ENCODE assay signal across 32 cellular contexts in genomic region chr1:213686003-213686582, GRCh38.
"Had no signal": no experiment of that assay in that cellular context is flagged by ENCODE, and none has a peak within 500 bp of the region (broad histone marks: within the 10 kb centered on the region; RNA-seq: fewer than 3 reads in every experiment).

No MANE protein-coding gene starts in this region.

- DNase-seq: activated CD4-positive, alpha-beta memory T cell treated with anti-CD3 and anti-CD28 coated beads for 36 hours; activated CD4-positive, alpha-beta T cell treated with anti-CD3 and anti-CD28 coated beads, Interleukin-2, amount 10 ng/mL, durations not matched to agents 24 days and 14 days; activated CD4-positive, CD25-positive, alpha-beta regulatory T cell treated with anti-CD3 and anti-CD28 coated beads, Interleukin-2, amount 50 U/mL, for 72 hours; activated CD8-positive, alpha-beta memory T cell treated with anti-CD3 and anti-CD28 coated beads, Interleukin-2, amount 50 U/mL, for 4 hours; activated effector memory CD4-positive, alpha-beta T cell treated with anti-CD3 and anti-CD28 coated beads, Interleukin-2, amount 50 U/mL, for 16 hours; activated naive CD4-positive, alpha-beta T cell treated with anti-CD3 and anti-CD28 coated beads for 36 hours; activated naive CD8-positive, alpha-beta T cell treated with anti-CD3 and anti-CD28 coated beads for 36 hours; activated T-cell treated with anti-CD3 and anti-CD28 coated beads, Interleukin-2, amount 50 U/mL, for 1 hour; adrenal gland; aorta; body of pancreas; cerebellar nuclear complex; effector memory CD8-positive, alpha-beta T cell; left ventricle myocardium superior; midbrain; natural killer cell; occipital lobe; stimulated activated CD4-positive, alpha-beta T cell treated with anti-CD3 and anti-CD28 coated beads, Interleukin-1b, Interleukin-23, amount 100 ng/mL, for 48 hours; stimulated activated CD4-positive, alpha-beta T cell treated with anti-CD3 and anti-CD28 coated beads, Interleukin-4, amount 100 ng/mL, for 4 hours; stimulated activated CD8-positive, alpha-beta memory T cell treated with anti-CD3 and anti-CD28 coated beads, Interleukin-4, amount 100 ng/mL, for 48 hours; stimulated activated naive B cell treated with anti-CD40 and anti-IgM and Interleukin-4, amounts not matched to agents 10 μg/mL and 1 μg/mL and 100 μg/mL, for 72 hours; stomach; T1000; tibial artery; WERI-Rb-1 had no signal

- H3K4me2 ChIP-seq: neural progenitor cell, smooth muscle cell had no signal

- H3K4me1 ChIP-seq: adrenal gland, body of pancreas, parathyroid adenoma, right atrium auricular region, stomach, tibial artery had no signal

- H3K9me3 ChIP-seq: adrenal gland, body of pancreas, right atrium auricular region, stomach, tibial artery had no signal

- H3K4me3 ChIP-seq: adrenal gland, body of pancreas, cardiac muscle cell, coronary artery, neural progenitor cell, right atrium auricular region, smooth muscle cell, stomach, tibial artery had no signal

- H3K27ac ChIP-seq: adrenal gland, body of pancreas, cardiac muscle cell, coronary artery, neural progenitor cell, parathyroid adenoma, right atrium auricular region, stomach, tibial artery, WERI-Rb-1 had no signal

- H3K27me3 ChIP-seq: adrenal gland, body of pancreas, cardiac muscle cell, neural progenitor cell, right atrium auricular region, stomach, tibial artery had no signal

- ATAC-seq: body of pancreas; effector memory CD8-positive, alpha-beta T cell; esophagus mucosa; left ventricle myocardium superior; natural killer cell; stimulated activated naive B cell treated with anti-CD40 and anti-IgM and Interleukin-4, amounts not matched to agents 10 μg/mL and 1 μg/mL and 100 μg/mL, for 72 hours had no signal

- H3K9ac ChIP-seq: neural progenitor cell, parathyroid adenoma had no signal

- H3K36me3 ChIP-seq: adrenal gland, cardiac muscle cell, neural progenitor cell, right atrium auricular region, stomach, tibial artery, WERI-Rb-1 had no signal
